8 cellular contexts compared by ENCODE assay signal in genomic region chr5:84383816-84384603, GRCh38. TPM values are rescaled to one million over a fixed set of nuclear protein-coding genes. Genes with fewer than 3 reads are reported as not detected.
DNase-seq lines count a peak whose midpoint lies in the region; ATAC-seq and TF ChIP-seq lines count a peak whose summit lies in the region.

No MANE protein-coding gene starts in this region.

- peak overlapping the region; percentile 87 for H3K4me3 ChIP-seq in SK-N-MC
- H3K4me3 ChIP-seq in neuronal stem cell (ENCODE audit: low read length in 2 of 2) = peak overlapping the region; percentile 49 to 88

- no peaks in the 10 kb centered on the region for H3K79me1 ChIP-seq in neuronal stem cell (ENCODE audit: low read depth, low read length)

- no peaks in the 10 kb centered on the region for H3K36me3 ChIP-seq in SK-N-MC (ENCODE audit: insufficient read depth, low read length)
- no peaks in the 10 kb centered on the region for H3K36me3 ChIP-seq in neuronal stem cell (replicated peaks in 1 of 2; ENCODE audit: control insufficient read depth in 2 of 2, insufficient read depth in 2 of 2, low read length in 2 of 2)

- H2AFZ ChIP-seq in neuronal stem cell (ENCODE audit: low read length) = peak overlapping the region; percentile 96

- no CpG with 5 or more reads among the region's 73 CpGs for WGBS in neuronal stem cell (ENCODE audit: extremely low coverage in 2 of 2, insufficient read length in 2 of 2, insufficient replicate concordance in 1 of 2), 2 donors

- H3K4me2 ChIP-seq in neuronal stem cell (ENCODE audit: insufficient read depth, low read length, poor library complexity, severe bottlenecking) = peak overlapping the region; percentile 85

- peaks cover 6% of the 10 kb centered on the region for H3K4me1 ChIP-seq in foreskin keratinocyte
- peaks cover 3% of the 10 kb centered on the region in 2 donors for H3K4me1 ChIP-seq in neuronal stem cell (ENCODE audit: control insufficient read depth in 2 of 2, insufficient read depth in 1 of 2, low read depth in 1 of 2, low read length in 2 of 2)

- TF ChIP-seq CTCF in GM20000 (IDR thresholded peaks at IDR 0.05; ENCODE audit: extremely low read depth, missing control alignments) (no peak), foreskin keratinocyte (conservative IDR thresholded peaks at IDR 0.05) (no peak)

- H2BK15ac ChIP-seq in neuronal stem cell (ENCODE audit: low read length) = peak overlapping the region; percentile 92

- H3K27ac ChIP-seq in SK-N-MC (no peak overlapping the region), foreskin keratinocyte (no peak overlapping the region), neuronal stem cell (replicated peaks; ENCODE audit: low read length) (no peak overlapping the region)

- no peak overlapping the region for H3K4ac ChIP-seq in neuronal stem cell (ENCODE audit: low read length)

- peak; percentile 73 for ATAC-seq in foreskin keratinocyte
- ATAC-seq in HG03342 (IDR thresholded peaks at IDR 0.05; ENCODE audit: unreplicated experiment) = no peak
- ATAC-seq in HG02870 (IDR thresholded peaks at IDR 0.05; ENCODE audit: unreplicated experiment) = no peak
- no peak for ATAC-seq in HG02981 (IDR thresholded peaks at IDR 0.05; ENCODE audit: unreplicated experiment)

- H3K18ac ChIP-seq in neuronal stem cell (ENCODE audit: low read length) = peak overlapping the region; percentile 87

- H3K14ac ChIP-seq in neuronal stem cell (ENCODE audit: low read length) = peak overlapping the region; percentile 90

- H3K9me3 ChIP-seq in SK-N-MC (ENCODE audit: low read depth, low read length) (no peaks in the 10 kb centered on the region), neuronal stem cell (replicated peaks in 1 of 2; ENCODE audit: control insufficient read depth in 2 of 2, insufficient read depth in 1 of 2, low read depth in 1 of 2, low read length in 2 of 2) (no peaks in the 10 kb centered on the region)

- H2AK5ac ChIP-seq in neuronal stem cell (ENCODE audit: low read depth, low read length) = peak overlapping the region; percentile 61

- H3K27me3 ChIP-seq in foreskin keratinocyte (peaks cover 80% of the 10 kb centered on the region), neuronal stem cell (ENCODE audit: control insufficient read depth in 3 of 3, insufficient read depth in 3 of 3, low read depth in 1 of 3, low read length in 3 of 3) (peaks cover 4 to 76% (median 26%) of the 10 kb centered on the region in 3 experiments)

- H4K91ac ChIP-seq in neuronal stem cell (ENCODE audit: low read depth, low read length, poor library complexity) = no peak overlapping the region

- peak overlapping the region; percentile 58 for H2BK12ac ChIP-seq in neuronal stem cell (ENCODE audit: low read length)

- no peak overlapping the region for H4K8ac ChIP-seq in neuronal stem cell (ENCODE audit: low read depth, low read length)

- peak overlapping the region; percentile 82 for H2BK5ac ChIP-seq in neuronal stem cell (ENCODE audit: low read length)

- H2BK120ac ChIP-seq in neuronal stem cell (ENCODE audit: low read depth, low read length) = no peak overlapping the region

- no peak overlapping the region for H3K23ac ChIP-seq in neuronal stem cell (ENCODE audit: low read depth, low read length, poor library complexity)

- DNase-seq in GM20000 (ENCODE audit: low spot score) (peak; percentile 10), SK-N-MC (ENCODE audit: low read depth, low spot score) (no peak), foreskin keratinocyte (peak in 1 of 2 donors; percentile 54), neuronal stem cell (ENCODE audit: low spot score) (peak; percentile 67), SW480 (ENCODE audit: low spot score) (no peak)

- H3K9ac ChIP-seq in SK-N-MC (ENCODE audit: insufficient read length) = peak overlapping the region; percentile 50
- H3K9ac ChIP-seq in neuronal stem cell (ENCODE audit: low read depth, low read length, poor library complexity) = peak overlapping the region; percentile 83

RNA-seq across cellular contexts. Expression of gene EDIL3, which starts 0.7 kb away (rescaled TPM):
- total RNA-seq in foreskin keratinocyte = 0.04 and 0.10 TPM in 2 replicates
- 0.02 TPM in 1 of 2 replicates, not detected in the other for polyA plus RNA-seq in foreskin keratinocyte
- 4.5 TPM for polyA plus RNA-seq in neuronal stem cell (2013, experiment 1 of 2)
- polyA plus RNA-seq in neuronal stem cell (2013, experiment 2 of 2) = 4.5 TPM

Comparison
In these comparisons a context has a peak if more than half of its experiments do, and no peak if none do; other contexts are left out.
1. DNase-seq: peak in GM20000 (single experiment) and neuronal stem cell (single experiment); none in SK-N-MC (single experiment) and SW480 (single experiment).